In the genomic region with DNA sequence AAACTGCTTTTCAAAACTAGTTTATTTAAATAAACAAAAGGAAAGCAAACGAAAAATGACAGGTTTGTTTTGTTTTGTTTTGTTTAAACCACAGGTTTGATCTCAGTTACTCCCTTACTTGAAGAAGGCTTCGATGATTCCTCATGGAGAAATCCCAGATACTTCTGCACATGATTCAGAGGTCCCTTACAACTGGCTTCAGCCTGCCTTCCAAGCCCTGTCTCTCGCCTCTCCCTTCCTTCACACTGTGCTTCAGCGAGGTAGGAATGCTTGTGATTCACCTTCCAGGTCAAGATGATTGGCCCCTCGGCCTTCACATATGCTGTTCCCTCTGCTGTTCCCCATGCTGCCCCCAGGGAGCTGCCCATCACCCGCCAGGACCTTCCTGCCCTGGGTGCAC, we compare ENCODE assay signal across 11 cellular contexts.
"Had no signal": no experiment of that assay in that cellular context is flagged by ENCODE, and none has a peak within 500 bp of the region (broad histone marks: within the 10 kb centered on the region; RNA-seq: fewer than 3 reads in every experiment).

No MANE protein-coding gene starts in this region.

- H3K27ac Mint-ChIP-seq: activated naive CD4-positive, alpha-beta T cell treated with anti-CD3 and anti-CD28 coated beads, Interleukin-2, amount 10 ng/mL, durations not matched to agents 7 days and 5 days; activated T-helper 2 cell treated with anti-CD3 and anti-CD28 coated beads, Interferon-gamma antibody, Interleukin-2, Interleukin-4, amounts not matched to agents 10 μg/mL and 5 μg/mL and 100 μg/mL, durations not matched to agents 14 hours and 24 hours and 36 hours; stimulated activated memory B cell treated with anti-CD40 and anti-IgM and Interleukin-4, amounts not matched to agents 10 μg/mL and 1 μg/mL and 100 μg/mL, for 72 hours had no signal

- ATAC-seq: stimulated activated memory B cell treated with anti-CD40 and anti-IgM and Interleukin-4, amounts not matched to agents 10 μg/mL and 1 μg/mL and 100 μg/mL, for 72 hours had no signal

- H3K27me3 ChIP-seq: dorsolateral prefrontal cortex, esophagus squamous epithelium, thyroid gland, uterus had no signal

- H3K9me3 ChIP-seq: esophagus squamous epithelium, thyroid gland, uterus had no signal

- H3K27ac ChIP-seq: dorsolateral prefrontal cortex, esophagus squamous epithelium, thyroid gland, uterus had no signal

- H3K36me3 Mint-ChIP-seq: activated naive CD4-positive, alpha-beta T cell treated with anti-CD3 and anti-CD28 coated beads, Interleukin-2, amount 10 ng/mL, durations not matched to agents 7 days and 5 days; stimulated activated memory B cell treated with anti-CD40 and anti-IgM and Interleukin-4, amounts not matched to agents 10 μg/mL and 1 μg/mL and 100 μg/mL, for 72 hours had no signal

- H3K4me3 Mint-ChIP-seq: activated naive CD4-positive, alpha-beta T cell treated with anti-CD3 and anti-CD28 coated beads, Interleukin-2, amount 10 ng/mL, durations not matched to agents 7 days and 5 days; stimulated activated memory B cell treated with anti-CD40 and anti-IgM and Interleukin-4, amounts not matched to agents 10 μg/mL and 1 μg/mL and 100 μg/mL, for 72 hours had no signal

- H3K4me1 ChIP-seq: esophagus squamous epithelium, uterus had no signal

- H3K4me3 ChIP-seq: dorsolateral prefrontal cortex, esophagus squamous epithelium, thyroid gland, uterus had no signal

- H3K36me3 ChIP-seq: esophagus squamous epithelium, thyroid gland, uterus had no signal

- H3K4me1 Mint-ChIP-seq: activated naive CD4-positive, alpha-beta T cell treated with anti-CD3 and anti-CD28 coated beads, Interleukin-2, amount 10 ng/mL, durations not matched to agents 7 days and 5 days; stimulated activated memory B cell treated with anti-CD40 and anti-IgM and Interleukin-4, amounts not matched to agents 10 μg/mL and 1 μg/mL and 100 μg/mL, for 72 hours had no signal

- DNase-seq: activated CD4-positive, CD25-positive, alpha-beta regulatory T cell treated with anti-CD3 and anti-CD28 coated beads, Interleukin-2, amount 50 U/mL, for 72 hours; activated naive CD4-positive, alpha-beta T cell treated with anti-CD3 and anti-CD28 coated beads, Interleukin-2, amount 10 ng/mL, durations not matched to agents 7 days and 5 days; activated T-cell treated with anti-CD3 and anti-CD28 coated beads for 4 hours; dorsolateral prefrontal cortex; esophagus squamous epithelium; glutamatergic neuron; stimulated activated CD4-positive, alpha-beta T cell treated with anti-CD3 and anti-CD28 coated beads, Interleukin-12 subunit alpha, Interleukin-12 subunit beta, amount 100 ng/mL, for 4 hours; thyroid gland; uterus had no signal
